Comparison of ENCODE assay signal across 1 cellular context in the genomic region with DNA sequence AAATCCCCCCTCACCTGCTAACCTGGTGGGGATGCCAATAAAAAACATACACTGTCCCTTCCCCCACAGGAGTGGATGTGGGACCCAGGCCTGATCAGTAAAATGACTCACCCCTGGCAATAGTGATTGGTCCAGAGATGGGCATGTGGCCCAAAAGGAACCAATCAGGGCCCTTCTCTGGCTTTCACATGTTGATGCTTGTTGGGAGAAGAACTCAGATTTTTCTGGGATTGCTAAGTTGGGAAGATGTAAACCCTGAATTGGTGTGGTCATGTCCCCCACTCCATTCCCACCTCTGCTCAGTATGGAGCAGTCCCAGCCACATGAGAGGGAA.
TF ChIP-seq lines count a peak whose summit lies in the region.

No MANE protein-coding gene starts in this region.

TF ChIP-seq in K562, 482 proteins besides CTCF, POLR2A, EP300 and RAD21 (continued from another document):
- TF ChIP-seq, protein P1, sequence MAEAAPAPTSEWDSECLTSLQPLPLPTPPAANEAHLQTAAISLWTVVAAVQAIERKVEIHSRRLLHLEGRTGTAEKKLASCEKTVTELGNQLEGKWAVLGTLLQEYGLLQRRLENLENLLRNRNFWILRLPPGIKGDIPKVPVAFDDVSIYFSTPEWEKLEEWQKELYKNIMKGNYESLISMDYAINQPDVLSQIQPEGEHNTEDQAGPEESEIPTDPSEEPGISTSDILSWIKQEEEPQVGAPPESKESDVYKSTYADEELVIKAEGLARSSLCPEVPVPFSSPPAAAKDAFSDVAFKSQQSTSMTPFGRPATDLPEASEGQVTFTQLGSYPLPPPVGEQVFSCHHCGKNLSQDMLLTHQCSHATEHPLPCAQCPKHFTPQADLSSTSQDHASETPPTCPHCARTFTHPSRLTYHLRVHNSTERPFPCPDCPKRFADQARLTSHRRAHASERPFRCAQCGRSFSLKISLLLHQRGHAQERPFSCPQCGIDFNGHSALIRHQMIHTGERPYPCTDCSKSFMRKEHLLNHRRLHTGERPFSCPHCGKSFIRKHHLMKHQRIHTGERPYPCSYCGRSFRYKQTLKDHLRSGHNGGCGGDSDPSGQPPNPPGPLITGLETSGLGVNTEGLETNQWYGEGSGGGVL (CRISPR knock-in tag; IDR thresholded peaks at IDR 0.05): no peak
- TF ChIP-seq GABPA (tag; conservative IDR thresholded peaks at IDR 0.05; ENCODE audit: low read depth) (no peak), MIER1 (IDR thresholded peaks at IDR 0.05; ENCODE audit: low read depth) (no peak), RAD51 (IDR thresholded peaks at IDR 0.05; ENCODE audit: borderline replicate concordance, low read depth) (peak; percentile 33; the same call in 1 of the 2 replicates), NFYB (IDR thresholded peaks at IDR 0.05; ENCODE audit: extremely low read depth, insufficient read length) (peak; percentile 29), GATAD2A (IDR thresholded peaks at IDR 0.05) (no peak), EHMT2 (IDR thresholded peaks at IDR 0.05) (no peak), BRD9 (IDR thresholded peaks at IDR 0.05; ENCODE audit: low read depth, partially characterized antibody) (no peak), FOXK2 (conservative IDR thresholded peaks at IDR 0.05 in 1 of 2, IDR thresholded peaks at IDR 0.05 in 1 of 2; ENCODE audit: low read depth in 2 of 2) (no peak)
- TF ChIP-seq, protein P2, sequence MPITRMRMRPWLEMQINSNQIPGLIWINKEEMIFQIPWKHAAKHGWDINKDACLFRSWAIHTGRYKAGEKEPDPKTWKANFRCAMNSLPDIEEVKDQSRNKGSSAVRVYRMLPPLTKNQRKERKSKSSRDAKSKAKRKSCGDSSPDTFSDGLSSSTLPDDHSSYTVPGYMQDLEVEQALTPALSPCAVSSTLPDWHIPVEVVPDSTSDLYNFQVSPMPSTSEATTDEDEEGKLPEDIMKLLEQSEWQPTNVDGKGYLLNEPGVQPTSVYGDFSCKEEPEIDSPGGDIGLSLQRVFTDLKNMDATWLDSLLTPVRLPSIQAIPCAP (CRISPR knock-in tag; IDR thresholded peaks at IDR 0.05; ENCODE audit: borderline replicate concordance): no peak
